Comparison of ENCODE assay signal across 17 cellular contexts in the genomic region with DNA sequence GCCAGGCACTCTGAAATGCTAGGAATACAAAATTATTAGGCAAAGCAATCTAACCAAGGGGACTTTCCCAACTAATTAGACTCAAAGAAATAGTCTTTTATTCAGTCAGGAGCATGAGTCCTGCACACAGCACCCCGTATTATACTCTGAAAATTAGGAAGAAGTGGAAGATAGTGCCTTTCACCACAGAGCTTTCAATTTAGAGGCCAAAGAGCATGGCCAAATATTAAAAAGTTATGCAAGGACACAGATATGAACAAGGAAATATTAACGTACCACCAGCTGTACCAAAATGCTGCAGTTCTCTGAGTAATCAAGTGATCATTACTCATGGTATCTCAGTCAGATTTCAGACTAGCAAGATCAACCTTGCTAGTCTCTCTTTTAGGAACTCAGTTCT. TPM values are rescaled to one million over a fixed set of nuclear protein-coding genes. Genes with fewer than 3 reads are reported as not detected.
DNase-seq lines count a peak whose midpoint lies in the region; ATAC-seq and TF ChIP-seq lines count a peak whose summit lies in the region.
"Had no signal": no experiment of that assay in that cellular context is flagged by ENCODE, and none has a peak within 500 bp of the region (broad histone marks: within the 10 kb centered on the region; RNA-seq: fewer than 3 reads in every experiment).

No MANE protein-coding gene starts in this region.

- TF ChIP-seq POLR2A in spleen (IDR thresholded peaks at IDR 0.05): no peak

- H3K9ac ChIP-seq in adipocyte (ENCODE audit: low read length): peak overlapping the region; percentile 30
- H3K9ac ChIP-seq: BLaER1 had no signal

- no peak overlapping the region for H3K4me3 Mint-ChIP-seq in HFFc6
- H3K4me3 Mint-ChIP-seq: activated CD8-positive, alpha-beta T cell treated with anti-CD3 and anti-CD28 coated beads for 36 hours; activated naive CD8-positive, alpha-beta T cell treated with anti-CD3 and anti-CD28 coated beads, Interleukin-2, amount 50 U/mL, for 24 hours; activated T-cell treated with anti-CD3 and anti-CD28 coated beads, Interleukin-2, amount 50 U/mL, for 72 hours; mesothelial cell of epicardium had no signal

- H3K36me3 Mint-ChIP-seq in HFFc6 (ENCODE audit: low read depth): no peaks in the 10 kb centered on the region; the same call in 1 of the 2 replicates
- H3K36me3 Mint-ChIP-seq: mesothelial cell of epicardium had no signal

- H3K9me3 ChIP-seq in adipocyte (ENCODE audit: control insufficient read depth, low read length): no peaks in the 10 kb centered on the region
- H3K9me3 ChIP-seq in spleen: no peaks in the 10 kb centered on the region
- H3K9me3 ChIP-seq in MG63: no peaks in the 10 kb centered on the region
- H3K9me3 ChIP-seq: BLaER1 had no signal

- peak; percentile 17 for DNase-seq in HFFc6
- no peak for DNase-seq in adipocyte (ENCODE audit: low read depth)
- peak; percentile 29 for DNase-seq in fibroblast of the aortic adventitia (ENCODE audit: low read depth)
- no peak for DNase-seq in spleen
- no peak for DNase-seq in MG63
- no peak for DNase-seq in mucosa of gallbladder (ENCODE audit: low spot score)
- DNase-seq: activated CD8-positive, alpha-beta T cell treated with anti-CD3 and anti-CD28 coated beads for 36 hours; activated naive CD8-positive, alpha-beta T cell treated with anti-CD3 and anti-CD28 coated beads, Interleukin-2, amount 50 U/mL, for 24 hours; activated T-cell treated with anti-CD3 and anti-CD28 coated beads, Interleukin-2, amount 50 U/mL, for 72 hours; cerebellar nuclear complex; DMS53; NCI-H1048; NCI-H748 treated with DMSO at 0.1 percent for 48 hours; RPMI8226 had no signal

- H3K27ac ChIP-seq in spleen: peak overlapping the region in 6 of 8 donors; percentile 27 to 91 (median 84)
- H3K27ac ChIP-seq: BLaER1 had no signal

- H3K9me3 Mint-ChIP-seq in HFFc6: no peaks in the 10 kb centered on the region
- H3K9me3 Mint-ChIP-seq: activated CD8-positive, alpha-beta T cell treated with anti-CD3 and anti-CD28 coated beads for 36 hours; activated naive CD8-positive, alpha-beta T cell treated with anti-CD3 and anti-CD28 coated beads, Interleukin-2, amount 50 U/mL, for 24 hours; activated T-cell treated with anti-CD3 and anti-CD28 coated beads, Interleukin-2, amount 50 U/mL, for 72 hours; mesothelial cell of epicardium had no signal

- intact Hi-C loops in spleen (cut with DNase I; ENCODE audit: low total_unique reads): no loop called here

- H3K36me3 ChIP-seq in adipocyte (ENCODE audit: control insufficient read depth, insufficient read depth, low read length, severe bottlenecking) (no peaks in the 10 kb centered on the region), spleen (no peaks in the 10 kb centered on the region), MG63 (no peaks in the 10 kb centered on the region)

- H3K27ac Mint-ChIP-seq in HFFc6: no peak overlapping the region
- H3K27ac Mint-ChIP-seq: activated CD8-positive, alpha-beta T cell treated with anti-CD3 and anti-CD28 coated beads for 36 hours; activated naive CD8-positive, alpha-beta T cell treated with anti-CD3 and anti-CD28 coated beads, Interleukin-2, amount 50 U/mL, for 24 hours; activated T-cell treated with anti-CD3 and anti-CD28 coated beads, Interleukin-2, amount 50 U/mL, for 72 hours; mesothelial cell of epicardium had no signal

- H3K4me1 Mint-ChIP-seq in HFFc6 (ENCODE audit: low read depth): peaks cover 26% of the 10 kb centered on the region

- H3K27me3 ChIP-seq in adipocyte (replicated peaks; ENCODE audit: control insufficient read depth, insufficient read depth, low read length) (no peaks in the 10 kb centered on the region), spleen (replicated peaks in 1 of 7) (no peaks in the 10 kb centered on the region), MG63 (no peaks in the 10 kb centered on the region)

- ATAC-seq in GM18873 (IDR thresholded peaks at IDR 0.05; ENCODE audit: low FRiP score, unreplicated experiment): no peak
- ATAC-seq: activated CD8-positive, alpha-beta T cell treated with anti-CD3 and anti-CD28 coated beads for 36 hours; activated naive CD8-positive, alpha-beta T cell treated with anti-CD3 and anti-CD28 coated beads, Interleukin-2, amount 50 U/mL, for 24 hours; activated T-cell treated with anti-CD3 and anti-CD28 coated beads, Interleukin-2, amount 50 U/mL, for 72 hours had no signal

- TF ChIP-seq CTCF in HFFc6 (IDR thresholded peaks at IDR 0.05): no peak
- TF ChIP-seq CTCF in fibroblast of the aortic adventitia (IDR thresholded peaks at IDR 0.05; ENCODE audit: insufficient read depth, low read length): no peak
- TF ChIP-seq CTCF in spleen (IDR thresholded peaks at IDR 0.05 in 8 of 11, conservative IDR thresholded peaks at IDR 0.05 in 3 of 11): no peak

- H3K4me1 ChIP-seq in adipocyte (ENCODE audit: control insufficient read depth, insufficient read depth, low read length): peaks cover 42% of the 10 kb centered on the region
- H3K4me1 ChIP-seq in spleen: peaks cover 15 to 57% (median 40%) of the 10 kb centered on the region in 6 donors

- peaks cover 2% of the 10 kb centered on the region; the same call in 1 of the 2 replicates for H3K27me3 Mint-ChIP-seq in HFFc6 (ENCODE audit: insufficient read depth)
- H3K27me3 Mint-ChIP-seq: activated CD8-positive, alpha-beta T cell treated with anti-CD3 and anti-CD28 coated beads for 36 hours; activated naive CD8-positive, alpha-beta T cell treated with anti-CD3 and anti-CD28 coated beads, Interleukin-2, amount 50 U/mL, for 24 hours had no signal

- WGBS in spleen, 5 donors: 24 to 46% (median 33%) methylated on average over 2 of the region's 2 CpGs

- H3K4me3 ChIP-seq in adipocyte (ENCODE audit: low read length) (peak overlapping the region; percentile 46), fibroblast of the aortic adventitia (ENCODE audit: low read depth, low read length) (no peak overlapping the region), spleen (no peak overlapping the region), MG63 (no peak overlapping the region)
- H3K4me3 ChIP-seq: BLaER1 had no signal

RNA-seq across cellular contexts. Expression of a gene that starts 22.6 kb away (rescaled TPM):
- total RNA-seq in HFFc6 (2021; fragmentation: NEBNext Ultra II Directional; extraction: Animal tissue kit (Norgen Biotek cat#: 25700)): 100 to 1,000 TPM; 216 to 270 (median 236) TPM
- total RNA-seq in fibroblast of the aortic adventitia (ENCODE audit: low replicate concordance) (241 and 733 TPM in 2 replicates), spleen (100 to 1,000 TPM in 5 of 7 donors, 10 to 100 TPM in 2; 98.9 to 248 (median 125) TPM), mucosa of gallbladder (73.2 TPM)
- polyA plus RNA-seq in spleen: 10 to 100 TPM; 41.5 to 77.4 (median 52.7) TPM
- 17.4 and 38.3 TPM in 2 replicates for total RNA-seq in MG63 (2014; rRNA removed; shearing (Covaris generic); ENCODE audit: low replicate concordance)

RNA-seq across cellular contexts. Expression of a gene that starts 39.4 kb away (rescaled TPM):
- 10 to 100 TPM; 10.7 to 17.0 (median 12.0) TPM for total RNA-seq in HFFc6 (2021; fragmentation: NEBNext Ultra II Directional; extraction: Animal tissue kit (Norgen Biotek cat#: 25700))
- total RNA-seq in fibroblast of the aortic adventitia (ENCODE audit: low replicate concordance): 2.4 and 7.0 TPM in 2 replicates
- total RNA-seq in spleen: 10 to 100 TPM in 3 of 7 donors, 1 to 10 TPM in 4; 4.8 to 16.1 (median 7.8) TPM
- polyA plus RNA-seq in spleen: 1 to 10 TPM; 4.8 to 5.7 (median 5.1) TPM
- total RNA-seq in MG63 (2014; rRNA removed; shearing (Covaris generic); ENCODE audit: low replicate concordance): 0.99 and 2.2 TPM in 2 replicates
- total RNA-seq in mucosa of gallbladder: 6.1 TPM

Comparison
In these comparisons a context has a peak if more than half of its experiments do, and no peak if none do; other contexts are left out.
1. DNase-seq: peak in HFFc6 (single experiment) and fibroblast of the aortic adventitia (single experiment); none in adipocyte (single experiment), spleen (single experiment), MG63 (single experiment) and mucosa of gallbladder (single experiment).